In genomic region chr1:180630408-180631196, GRCh38 we compare ENCODE assay signal across 15 cellular contexts. TPM values are rescaled to one million over a fixed set of nuclear protein-coding genes. Genes with fewer than 3 reads are reported as not detected.
DNase-seq lines count a peak whose midpoint lies in the region; TF ChIP-seq lines count a peak whose summit lies in the region.
"Had no signal": no experiment of that assay in that cellular context is flagged by ENCODE, and none has a peak within 500 bp of the region (broad histone marks: within the 10 kb centered on the region; RNA-seq: fewer than 3 reads in every experiment).

No MANE protein-coding gene starts in this region.

- H3K4ac ChIP-seq in mesenchymal stem cell (ENCODE audit: low read depth in 1 of 2, low read length in 2 of 2): no peak overlapping the region

- DNase-seq in breast epithelium (ENCODE audit: low spot score in 2 of 2) (no peak), mammary epithelial cell (no peak), ascending aorta (ENCODE audit: low spot score in 2 of 2) (no peak), mesenchymal stem cell (no peak), tibial artery (no peak), type B pancreatic cell (ENCODE audit: extremely low spot score, unreplicated experiment) (no peak)
- no peak for DNase-seq in effector CD8-positive, alpha-beta T cell (lab: John Stamatoyannopoulos, UW)
- no peak for DNase-seq in activated T-helper 2 cell treated with anti-CD3 and anti-CD28 coated beads, Interferon-gamma antibody, Interleukin-2, Interleukin-4, amounts not matched to agents 10 μg/mL and 5 μg/mL and 100 μg/mL, durations not matched to agents 14 hours and 24 hours and 36 hours (ENCODE audit: low spot score)
- DNase-seq: ACHN; activated CD4-positive, CD25-positive, alpha-beta regulatory T cell; activated T-cell treated with anti-CD3 and anti-CD28 coated beads, Interleukin-2, amount 50 U/mL, for 4 hours; dorsolateral prefrontal cortex; HCEC 1CT had no signal

- no peak overlapping the region for H3K18ac ChIP-seq in mesenchymal stem cell (ENCODE audit: low read depth in 1 of 2, low read length in 2 of 2)

- H3K9me3 Mint-ChIP-seq in type B pancreatic cell: no peaks in the 10 kb centered on the region
- H3K9me3 Mint-ChIP-seq in activated T-helper 2 cell treated with anti-CD3 and anti-CD28 coated beads, Interferon-gamma antibody, Interleukin-2, Interleukin-4, amounts not matched to agents 10 μg/mL and 5 μg/mL and 100 μg/mL, durations not matched to agents 14 hours and 24 hours and 36 hours: no peaks in the 10 kb centered on the region
- H3K9me3 Mint-ChIP-seq: activated T-cell treated with anti-CD3 and anti-CD28 coated beads, Interleukin-2, amount 50 U/mL, for 4 hours had no signal

- H3K4me1 Mint-ChIP-seq in type B pancreatic cell (ENCODE audit: unreplicated experiment): peaks cover 2% of the 10 kb centered on the region
- H3K4me1 Mint-ChIP-seq in activated T-helper 2 cell treated with anti-CD3 and anti-CD28 coated beads, Interferon-gamma antibody, Interleukin-2, Interleukin-4, amounts not matched to agents 10 μg/mL and 5 μg/mL and 100 μg/mL, durations not matched to agents 14 hours and 24 hours and 36 hours (ENCODE audit: low read depth): peaks cover 11% of the 10 kb centered on the region

- H3K4me2 ChIP-seq in mammary epithelial cell (ENCODE audit: insufficient read depth, low read depth, low read length): no peak overlapping the region
- H3K4me2 ChIP-seq in mesenchymal stem cell (ENCODE audit: low read length, poor library complexity, severe bottlenecking): no peak overlapping the region

- no peaks in the 10 kb centered on the region for H4K20me1 ChIP-seq in mammary epithelial cell (ENCODE audit: insufficient read depth, low read length)

- no peaks in the 10 kb centered on the region for H3K4me1 ChIP-seq in breast epithelium
- H3K4me1 ChIP-seq in mammary epithelial cell (ENCODE audit: insufficient read depth, low read length): peaks cover 13% of the 10 kb centered on the region
- peaks cover 0 to 5% of the 10 kb centered on the region in 2 donors for H3K4me1 ChIP-seq in ascending aorta
- H3K4me1 ChIP-seq in mesenchymal stem cell (ENCODE audit: control insufficient read depth, insufficient read depth, low read depth, low read length): peaks cover 2% of the 10 kb centered on the region
- peaks cover 0 to 36% (median 15%) of the 10 kb centered on the region in 4 donors for H3K4me1 ChIP-seq in tibial artery
- H3K4me1 ChIP-seq: SJSA1 had no signal

- no peak overlapping the region for H3K4me3 Mint-ChIP-seq in type B pancreatic cell
- H3K4me3 Mint-ChIP-seq in activated T-helper 2 cell treated with anti-CD3 and anti-CD28 coated beads, Interferon-gamma antibody, Interleukin-2, Interleukin-4, amounts not matched to agents 10 μg/mL and 5 μg/mL and 100 μg/mL, durations not matched to agents 14 hours and 24 hours and 36 hours (ENCODE audit: low read depth): no peak overlapping the region
- H3K4me3 Mint-ChIP-seq: activated T-cell treated with anti-CD3 and anti-CD28 coated beads, Interleukin-2, amount 50 U/mL, for 4 hours had no signal

- H2BK12ac ChIP-seq in mesenchymal stem cell (ENCODE audit: low read length in 2 of 2): no peak overlapping the region

- no peak overlapping the region for H4K8ac ChIP-seq in mesenchymal stem cell (ENCODE audit: low read length)

- dilution Hi-C loops in mammary epithelial cell (cut with HindIII; ENCODE audit: low sequenced_read_pairs): no loop called here

- H3K4me3 ChIP-seq in breast epithelium (no peak overlapping the region), mammary epithelial cell (replicated peaks in 1 of 3; ENCODE audit: insufficient read depth in 1 of 3, low read depth in 2 of 3, low read length in 3 of 3) (no peak overlapping the region), ascending aorta (no peak overlapping the region), mesenchymal stem cell (ENCODE audit: insufficient read depth in 1 of 2, low read depth in 1 of 2, low read length in 2 of 2) (no peak overlapping the region), tibial artery (no peak overlapping the region)
- H3K4me3 ChIP-seq: SJSA1 had no signal

- H2BK15ac ChIP-seq in mesenchymal stem cell (ENCODE audit: low read depth, poor library complexity, severe bottlenecking): no peak overlapping the region

- H3K27ac ChIP-seq in breast epithelium: peak overlapping the region; percentile 92 to 97
- H3K27ac ChIP-seq in mammary epithelial cell (ENCODE audit: insufficient read depth, low read depth, low read length): no peak overlapping the region
- H3K27ac ChIP-seq in ascending aorta: peak overlapping the region; percentile 63 to 90
- no peak overlapping the region for H3K27ac ChIP-seq in mesenchymal stem cell (ENCODE audit: low read length, poor library complexity, severe bottlenecking)
- peak overlapping the region; percentile 83 to 86 for H3K27ac ChIP-seq in tibial artery
- H3K27ac ChIP-seq: SJSA1 had no signal

- CTCF ChIA-PET in mammary epithelial cell (lab: Charles Lee; ENCODE audit: low non-redundant PET): no interaction called here

- in situ Hi-C loops in mammary epithelial cell (cut with MboI; ENCODE audit: low sequenced_read_pairs in 2 of 2): loop anchor here (25.0 kb wide), 3 partner anchors 232 to 532 kb away; no protein-coding TSS in a partner anchor

- H3K9me3 ChIP-seq in breast epithelium: no peaks in the 10 kb centered on the region
- H3K9me3 ChIP-seq in mammary epithelial cell (replicated peaks; ENCODE audit: insufficient read depth, low read length): no peaks in the 10 kb centered on the region
- no peaks in the 10 kb centered on the region for H3K9me3 ChIP-seq in ascending aorta
- no peaks in the 10 kb centered on the region for H3K9me3 ChIP-seq in mesenchymal stem cell (ENCODE audit: control insufficient read depth, low read length)
- no peaks in the 10 kb centered on the region for H3K9me3 ChIP-seq in tibial artery
- H3K9me3 ChIP-seq: neutrophil, SJSA1 had no signal

- intact Hi-C loops in breast epithelium (cut with DNase I; ENCODE audit: low total_unique reads) (loop anchor here (5.0 kb wide), 1 partner anchor 422 kb away; no protein-coding TSS in a partner anchor), mammary epithelial cell (cut with micrococcal nuclease) (loop anchor here (5.0 to 10.0 kb wide), 4 partner anchors 58 to 514 kb away; partner anchors contain the start of gene MR1), ascending aorta (cut with DNase I) (loop anchor here (5.0 kb wide), 3 partner anchors 68 to 522 kb away; no protein-coding TSS in a partner anchor), tibial artery (cut with DNase I; ENCODE audit: low total_unique reads) (no loop called here)
- intact Hi-C loops in activated T-helper 2 cell treated with anti-CD3 and anti-CD28 coated beads, Interferon-gamma antibody, Interleukin-2, Interleukin-4, amounts not matched to agents 10 μg/mL and 5 μg/mL and 100 μg/mL, durations not matched to agents 14 hours and 24 hours and 36 hours (cut with micrococcal nuclease): loop anchor here (1.0 to 10.0 kb wide), 7 partner anchors 43 to 534 kb away; partner anchors contain the start of gene STX6

- TF ChIP-seq CTCF in breast epithelium (IDR thresholded peaks at IDR 0.05) (no peak), mammary epithelial cell (conservative IDR thresholded peaks at IDR 0.05 in 1 of 2, IDR thresholded peaks at IDR 0.05 in 1 of 2; ENCODE audit: extremely low read depth in 1 of 2, insufficient read depth in 1 of 2, low read depth in 1 of 2, low read length in 2 of 2) (no peak), ascending aorta (IDR thresholded peaks at IDR 0.05) (no peak), tibial artery (IDR thresholded peaks at IDR 0.05) (no peak), type B pancreatic cell (conservative IDR thresholded peaks at IDR 0.05) (no peak)

- no peak overlapping the region for H2BK5ac ChIP-seq in mesenchymal stem cell (ENCODE audit: low read depth, low read length, poor library complexity, severe bottlenecking)

- H3K27me3 ChIP-seq in breast epithelium: no peaks in the 10 kb centered on the region
- H3K27me3 ChIP-seq in mammary epithelial cell (ENCODE audit: insufficient read depth, low read length): no peaks in the 10 kb centered on the region
- H3K27me3 ChIP-seq in ascending aorta: no peaks in the 10 kb centered on the region
- H3K27me3 ChIP-seq in mesenchymal stem cell (ENCODE audit: control insufficient read depth in 1 of 2, insufficient read depth in 1 of 2, low read length in 2 of 2): no peaks in the 10 kb centered on the region
- no peaks in the 10 kb centered on the region for H3K27me3 ChIP-seq in tibial artery
- H3K27me3 ChIP-seq: dorsolateral prefrontal cortex, SJSA1 had no signal

- no peak for TF ChIP-seq POLR2A in breast epithelium (IDR thresholded peaks at IDR 0.05)

- no peak overlapping the region for H3K23ac ChIP-seq in mesenchymal stem cell (ENCODE audit: low read length in 2 of 2)

- WGBS in mammary epithelial cell (ENCODE audit: low coverage, missing lambda C conversion rate): 89% methylated on average over 1 of the region's 2 CpGs
- WGBS in mesenchymal stem cell: 83% methylated on average over 1 of the region's 2 CpGs

- no peak overlapping the region for H2AFZ ChIP-seq in mammary epithelial cell (ENCODE audit: low read depth, low read length)
- H2AFZ ChIP-seq in mesenchymal stem cell (ENCODE audit: low read depth, low read length): no peak overlapping the region

- H3K79me2 ChIP-seq in mammary epithelial cell (ENCODE audit: insufficient read depth, low read length): peaks cover 34% of the 10 kb centered on the region

- H4K91ac ChIP-seq in mesenchymal stem cell (ENCODE audit: low read length): no peak overlapping the region

- H3K9ac ChIP-seq in mammary epithelial cell (ENCODE audit: insufficient read depth, low read length) (no peak overlapping the region), mesenchymal stem cell (ENCODE audit: low read length) (peak overlapping the region; percentile 50)

- H2BK120ac ChIP-seq in mesenchymal stem cell (ENCODE audit: low read depth, low read length): no peak overlapping the region

- no peaks in the 10 kb centered on the region for H3K36me3 Mint-ChIP-seq in type B pancreatic cell
- H3K36me3 Mint-ChIP-seq in activated T-helper 2 cell treated with anti-CD3 and anti-CD28 coated beads, Interferon-gamma antibody, Interleukin-2, Interleukin-4, amounts not matched to agents 10 μg/mL and 5 μg/mL and 100 μg/mL, durations not matched to agents 14 hours and 24 hours and 36 hours (ENCODE audit: low read depth): no peaks in the 10 kb centered on the region

- H3K27ac Mint-ChIP-seq in type B pancreatic cell: no peak overlapping the region
- no peak overlapping the region for H3K27ac Mint-ChIP-seq in activated T-helper 2 cell treated with anti-CD3 and anti-CD28 coated beads, Interferon-gamma antibody, Interleukin-2, Interleukin-4, amounts not matched to agents 10 μg/mL and 5 μg/mL and 100 μg/mL, durations not matched to agents 14 hours and 24 hours and 36 hours

- peaks cover 3% of the 10 kb centered on the region for H3K27me3 Mint-ChIP-seq in type B pancreatic cell
- H3K27me3 Mint-ChIP-seq in activated T-helper 2 cell treated with anti-CD3 and anti-CD28 coated beads, Interferon-gamma antibody, Interleukin-2, Interleukin-4, amounts not matched to agents 10 μg/mL and 5 μg/mL and 100 μg/mL, durations not matched to agents 14 hours and 24 hours and 36 hours (ENCODE audit: low read depth): peaks cover 5% of the 10 kb centered on the region

- H3K36me3 ChIP-seq in breast epithelium (no peaks in the 10 kb centered on the region), mammary epithelial cell (ENCODE audit: insufficient read depth, low read length) (no peaks in the 10 kb centered on the region), ascending aorta (no peaks in the 10 kb centered on the region), mesenchymal stem cell (ENCODE audit: control insufficient read depth in 1 of 2, insufficient read depth in 2 of 2, low read depth in 1 of 2, low read length in 2 of 2) (no peaks in the 10 kb centered on the region), tibial artery (no peaks in the 10 kb centered on the region)
- H3K36me3 ChIP-seq: neutrophil had no signal

- H2AK5ac ChIP-seq in mesenchymal stem cell (ENCODE audit: low read length, severe bottlenecking): peak overlapping the region; percentile 56

- H3K14ac ChIP-seq in mesenchymal stem cell (ENCODE audit: low read length in 2 of 2): no peak overlapping the region

- no TSS peak for BruUV-seq in mammary epithelial cell (replicated peaks; lab: Mats Ljungman, UMichigan)

- H3K79me1 ChIP-seq in mesenchymal stem cell (replicated peaks; ENCODE audit: low read length, poor library complexity, severe bottlenecking): peaks cover 3% of the 10 kb centered on the region

RNA-seq across cellular contexts. Expression of gene XPR1, which starts 1.2 kb away (rescaled TPM):
- total RNA-seq in breast epithelium (10 to 100 TPM; 19.0 to 49.5 (median 35.7) TPM), mammary epithelial cell (100 to 1,000 TPM in 1 of 2 donors, 10 to 100 TPM in 1; 44.1 to 109 TPM), ascending aorta (41.6 TPM), type B pancreatic cell (ENCODE audit: low replicate concordance) (37.1 and 48.5 TPM in 2 replicates)
- 21.4 TPM for polyA plus RNA-seq in mammary epithelial cell
- 62.5 TPM for polyA minus RNA-seq in mammary epithelial cell
- polyA plus RNA-seq in mesenchymal stem cell (2013, experiment 1 of 2): 23.8 TPM
- 25.6 TPM for polyA plus RNA-seq in mesenchymal stem cell (2013, experiment 2 of 2)
- 20.8 and 23.6 TPM in 2 replicates for total RNA-seq in activated T-helper 2 cell treated with anti-CD3 and anti-CD28 coated beads, Interferon-gamma antibody, Interleukin-2, Interleukin-4, amounts not matched to agents 10 μg/mL and 5 μg/mL and 100 μg/mL, durations not matched to agents 14 hours and 24 hours and 36 hours

Comparison
In these comparisons a context has a peak if more than half of its experiments do, and no peak if none do; other contexts are left out.
1. H3K27ac ChIP-seq: peak in breast epithelium (2 of 2), ascending aorta (2 of 2) and tibial artery (2 of 2); none in mammary epithelial cell (single experiment) and mesenchymal stem cell (single experiment).